ENCODE assay signal across 10 cellular contexts in the genomic region with DNA sequence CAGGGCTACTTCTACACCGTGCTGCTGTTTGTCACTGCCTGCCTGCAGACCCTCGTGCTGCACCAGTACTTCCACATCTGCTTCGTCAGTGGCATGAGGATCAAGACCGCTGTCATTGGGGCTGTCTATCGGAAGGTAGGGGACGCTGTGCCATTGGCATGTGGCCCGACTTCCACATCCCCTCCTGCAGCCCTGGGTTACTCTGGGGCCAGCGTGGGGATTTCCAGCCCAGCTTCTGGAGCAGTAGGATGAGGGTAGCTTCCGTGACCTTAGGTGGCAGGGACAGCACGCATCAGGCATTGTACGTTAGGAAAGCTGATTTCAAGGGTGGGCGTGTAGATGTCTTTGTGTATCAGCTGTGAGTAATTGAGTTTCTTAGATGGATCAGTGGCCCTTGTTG.
DNase-seq lines count a peak whose midpoint lies in the region; ATAC-seq and TF ChIP-seq lines count a peak whose summit lies in the region.
"Had no signal": no experiment of that assay in that cellular context is flagged by ENCODE, and none has a peak within 500 bp of the region (broad histone marks: within the 10 kb centered on the region; RNA-seq: fewer than 3 reads in every experiment).

No MANE protein-coding gene starts in this region.

- CTCF ChIA-PET in A673 (lab: Charles Lee): no interaction called here

- H3K27me3 ChIP-seq in A673 (replicated peaks; ENCODE audit: insufficient read depth, low read depth, low read length, poor library complexity): no peaks in the 10 kb centered on the region
- H3K27me3 ChIP-seq in RWPE2 (ENCODE audit: insufficient read depth, poor library complexity, severe bottlenecking): no peaks in the 10 kb centered on the region
- H3K27me3 ChIP-seq: breast epithelium had no signal

- POLR2A ChIA-PET in A673 (lab: Charles Lee; ENCODE audit: low non-redundant PET): no interaction called here

- no peak for DNase-seq in A673 (ENCODE audit: low spot score)
- DNase-seq in Daoy (ENCODE audit: low read depth): peak; percentile 53
- no peak for DNase-seq in RWPE2 (ENCODE audit: low spot score)
- DNase-seq in foreskin fibroblast: no peak
- DNase-seq in DMS79 treated with DMSO at 0.1 percent for 48 hours (lab: John Stamatoyannopoulos, UW): no peak
- DNase-seq in DMS79 (lab: John Stamatoyannopoulos, UW): no peak
- DNase-seq in SHP77 (lab: John Stamatoyannopoulos, UW): no peak
- DNase-seq: NCI-H2029 treated with DMSO at 0.1 percent for 48 hours had no signal

- H3K36me3 ChIP-seq in A673 (ENCODE audit: insufficient read depth, low read length, poor library complexity, severe bottlenecking) (peaks cover 18% of the 10 kb centered on the region), RWPE2 (ENCODE audit: low read depth) (peaks cover 68% of the 10 kb centered on the region)
- H3K36me3 ChIP-seq: breast epithelium had no signal

- ATAC-seq in RWPE2 (ENCODE audit: low read depth) (no peak), GM18498 (IDR thresholded peaks at IDR 0.05; ENCODE audit: unreplicated experiment) (no peak)

- TF ChIP-seq CTCF in A673 (conservative IDR thresholded peaks at IDR 0.05; ENCODE audit: low read depth, low read length) (peak; percentile 51), RWPE2 (IDR thresholded peaks at IDR 0.05; ENCODE audit: poor library complexity, severe bottlenecking) (peak; percentile 30), foreskin fibroblast (IDR thresholded peaks at IDR 0.05; ENCODE audit: low read depth, low read length) (peak; percentile 9)

- H3K4me3 ChIP-seq in A673 (ENCODE audit: low read depth, low read length, poor library complexity, severe bottlenecking) (no peak overlapping the region), RWPE2 (ENCODE audit: severe bottlenecking) (no peak overlapping the region), foreskin fibroblast (ENCODE audit: low read depth in 1 of 2, low read length in 2 of 2) (no peak overlapping the region)
- H3K4me3 ChIP-seq: breast epithelium had no signal

- H3K4me1 ChIP-seq in A673 (ENCODE audit: insufficient read depth, low read length, poor library complexity, severe bottlenecking): no peaks in the 10 kb centered on the region
- H3K4me1 ChIP-seq in RWPE2 (ENCODE audit: insufficient read depth, poor library complexity, severe bottlenecking): no peaks in the 10 kb centered on the region
- H3K4me1 ChIP-seq: breast epithelium had no signal

- intact Hi-C loops in A673 (cut with micrococcal nuclease; ENCODE audit: unreplicated experiment): no loop called here

- H3K27ac ChIP-seq in A673 (ENCODE audit: low read depth, low read length, poor library complexity, severe bottlenecking) (no peak overlapping the region), RWPE2 (ENCODE audit: poor library complexity, severe bottlenecking) (no peak overlapping the region)
- H3K27ac ChIP-seq: breast epithelium had no signal

- BruUV-seq in A673 (replicated peaks; lab: Mats Ljungman, UMichigan): no TSS peak

- H3K9me3 ChIP-seq in A673 (ENCODE audit: low read depth, low read length, poor library complexity, severe bottlenecking) (no peaks in the 10 kb centered on the region), RWPE2 (ENCODE audit: severe bottlenecking) (no peaks in the 10 kb centered on the region)
- H3K9me3 ChIP-seq: breast epithelium had no signal
